In genomic region chr17:41531993-41532392, GRCh38 we compare ENCODE assay signal across 31 cellular contexts. TPM values are rescaled to one million over a fixed set of nuclear protein-coding genes. Genes with fewer than 3 reads are reported as not detected.
"Had no signal": no experiment of that assay in that cellular context is flagged by ENCODE, and none has a peak within 500 bp of the region (broad histone marks: within the 10 kb centered on the region; RNA-seq: fewer than 3 reads in every experiment).

No MANE protein-coding gene starts in this region.

- ATAC-seq: activated CD8-positive, alpha-beta memory T cell treated with anti-CD3 and anti-CD28 coated beads, Interleukin-2, amount 10 ng/mL, durations not matched to agents 7 days and 5 days; activated naive CD8-positive, alpha-beta T cell treated with anti-CD3 and anti-CD28 coated beads, Interleukin-2, amount 50 U/mL, for 24 hours; Right ventricle myocardium inferior; SK-N-SH treated with all-trans-retinoic acid at 6 μM for 48 hours; T-cell; T-helper 17 cell had no signal

- DNase-seq: activated CD4-positive, alpha-beta memory T cell treated with anti-CD3 and anti-CD28 coated beads, Interleukin-2, amount 10 ng/mL, durations not matched to agents 7 days and 5 days; activated CD4-positive, alpha-beta T cell treated with anti-CD3 and anti-CD28 coated beads for 1 hour; activated CD4-positive, alpha-beta T cell treated with anti-CD3 and anti-CD28 coated beads for 48 hours; activated CD4-positive, CD25-positive, alpha-beta regulatory T cell; activated CD8-positive, alpha-beta memory T cell treated with anti-CD3 and anti-CD28 coated beads for 24 hours; activated CD8-positive, alpha-beta memory T cell treated with anti-CD3 and anti-CD28 coated beads, Interleukin-2, amount 10 ng/mL, durations not matched to agents 7 days and 5 days; activated CD8-positive, alpha-beta memory T cell treated with anti-CD3 and anti-CD28 coated beads, Interleukin-2, amount 50 U/mL, for 48 hours; activated effector memory CD4-positive, alpha-beta T cell treated with Interleukin-2 at 50 U/mL for 16 hours; activated naive CD4-positive, alpha-beta T cell treated with anti-CD3 and anti-CD28 coated beads, Interleukin-2, amount 10 ng/mL, durations not matched to agents 7 days and 5 days; activated naive CD8-positive, alpha-beta T cell treated with anti-CD3 and anti-CD28 coated beads, Interleukin-2, amount 50 U/mL, for 24 hours; activated T-cell treated with anti-CD3 and anti-CD28 coated beads, Interleukin-2, amount 50 U/mL, for 48 hours; anterior cingulate cortex; central memory CD4-positive, alpha-beta T cell; NCI-H1105; NCI-H1417 treated with DMSO at 0.1 percent for 48 hours; NCI-H1694; NCI-H1930; NCI-H2081 treated with DMSO at 0.1 percent for 48 hours; NCI-H345; NCI-H524 treated with DMSO at 0.1 percent for 48 hours; SIG-M5; T-cell; T-helper 17 cell had no signal

- FAIRE-seq: RCC 7860 had no signal

- H3K27ac ChIP-seq: RWPE1, VCaP had no signal

RNA-seq across cellular contexts. Expression of gene KRT19, which starts 3.9 kb away (rescaled TPM):
- total RNA-seq: activated CD4-positive, alpha-beta memory T cell treated with anti-CD3 and anti-CD28 coated beads, Interleukin-2, amount 10 ng/mL, durations not matched to agents 7 days and 5 days; activated CD8-positive, alpha-beta memory T cell treated with anti-CD3 and anti-CD28 coated beads, Interleukin-2, amount 10 ng/mL, durations not matched to agents 7 days and 5 days; SK-MEL-5; T-helper 17 cell had no signal

RNA-seq across cellular contexts. Expression of gene KRT15, which starts 13.3 kb away (rescaled TPM):
- total RNA-seq: activated CD4-positive, alpha-beta memory T cell treated with anti-CD3 and anti-CD28 coated beads, Interleukin-2, amount 10 ng/mL, durations not matched to agents 7 days and 5 days; activated CD8-positive, alpha-beta memory T cell treated with anti-CD3 and anti-CD28 coated beads, Interleukin-2, amount 10 ng/mL, durations not matched to agents 7 days and 5 days; Right ventricle myocardium inferior; T-helper 17 cell had no signal

RNA-seq across cellular contexts. Expression of gene KRT13, which starts 26.6 kb away (rescaled TPM):
- total RNA-seq: activated CD4-positive, alpha-beta memory T cell treated with anti-CD3 and anti-CD28 coated beads, Interleukin-2, amount 10 ng/mL, durations not matched to agents 7 days and 5 days; activated CD8-positive, alpha-beta memory T cell treated with anti-CD3 and anti-CD28 coated beads, Interleukin-2, amount 10 ng/mL, durations not matched to agents 7 days and 5 days; NCI-H460; Right ventricle myocardium inferior; SK-MEL-5; T-cell; T-helper 17 cell had no signal

RNA-seq across cellular contexts. Expression of gene KRT9, which starts 39.9 kb away (rescaled TPM):
- total RNA-seq: activated CD4-positive, alpha-beta memory T cell treated with anti-CD3 and anti-CD28 coated beads, Interleukin-2, amount 10 ng/mL, durations not matched to agents 7 days and 5 days; activated CD8-positive, alpha-beta memory T cell treated with anti-CD3 and anti-CD28 coated beads, Interleukin-2, amount 10 ng/mL, durations not matched to agents 7 days and 5 days; M059J; NCI-H460; Right ventricle myocardium inferior; SK-MEL-5; T-cell; T-helper 17 cell had no signal

RNA-seq across cellular contexts. Expression of gene KRT36, which starts 42.3 kb away (rescaled TPM):
- total RNA-seq: activated CD4-positive, alpha-beta memory T cell treated with anti-CD3 and anti-CD28 coated beads, Interleukin-2, amount 10 ng/mL, durations not matched to agents 7 days and 5 days; activated CD8-positive, alpha-beta memory T cell treated with anti-CD3 and anti-CD28 coated beads, Interleukin-2, amount 10 ng/mL, durations not matched to agents 7 days and 5 days; NCI-H460; Right ventricle myocardium inferior; SK-MEL-5; T-cell; T-helper 17 cell had no signal
